ENCODE assay signal across 8 cellular contexts in genomic region chr1:48203287-48203900, GRCh38. TPM values are rescaled to one million over a fixed set of nuclear protein-coding genes. Genes with fewer than 3 reads are reported as not detected.
DNase-seq lines count a peak whose midpoint lies in the region; ATAC-seq, FAIRE-seq and TF ChIP-seq lines count a peak whose summit lies in the region.

No MANE protein-coding gene starts in this region.

- peak; percentile 42 for TF ChIP-seq CTCF in astrocyte (IDR thresholded peaks at IDR 0.05; ENCODE audit: insufficient read depth, low read depth, low read length)
- peak; percentile 66 for TF ChIP-seq CTCF in HepG2 (CRISPR knock-in tag; IDR thresholded peaks at IDR 0.05)
- TF ChIP-seq CTCF in ovary (IDR thresholded peaks at IDR 0.05): no peak

- H3K4me3 ChIP-seq in astrocyte (ENCODE audit: insufficient read depth, low read depth, low read length) (no peak overlapping the region), HepG2 (replicated peaks in 1 of 3; ENCODE audit: insufficient read depth in 1 of 3, low read depth in 2 of 3, low read length in 3 of 3) (no peak overlapping the region), ovary (no peak overlapping the region), MG63 (no peak overlapping the region)

- DNase-seq in CD1c-positive myeloid dendritic cell (ENCODE audit: extremely low spot score) (peak; percentile 31), LoVo (ENCODE audit: low spot score) (peak; percentile 41), astrocyte (ENCODE audit: low read depth) (no peak), HepG2 (ENCODE audit: low spot score) (peak; percentile 33), ovary (no peak), MG63 (no peak)
- no peak for DNase-seq in activated CD4-positive, CD25-positive, alpha-beta regulatory T cell (lab: John Stamatoyannopoulos, UW)

- H3K4me1 Mint-ChIP-seq in astrocyte (ENCODE audit: low read depth, unreplicated experiment): peaks cover 29% of the 10 kb centered on the region

- BruUV-seq in HepG2 (replicated peaks; lab: Mats Ljungman, UMichigan): no TSS peak

- H3K79me2 ChIP-seq in astrocyte (ENCODE audit: insufficient read depth, low read length): no peaks in the 10 kb centered on the region
- no peaks in the 10 kb centered on the region for H3K79me2 ChIP-seq in HepG2 (ENCODE audit: insufficient read depth, low read length)

- CTCF ChIA-PET in HepG2 (lab: Yijun Ruan, JAX; ENCODE audit: low intra/inter-chr PET ratio, low total read pairs): interaction anchor here (1.4 to 5.2 kb wide), 4 partner anchors 33 to 109 kb away, joined by 4 to 138 read pairs (median 16); no protein-coding TSS in a partner anchor

- FAIRE-seq in astrocyte (lab: Jason Lieb, UNC): no peak
- peak; percentile 83 for FAIRE-seq in HepG2 (lab: Jason Lieb, UNC)

- in situ Hi-C loops in HepG2 (cut with HindIII; ENCODE audit: extremely low pct_ligation_motif_present, low pct_unique_long_range_greater_than_20kb): loop anchor here (5.0 kb wide), 1 partner anchor 96 kb away; no protein-coding TSS in a partner anchor

- no peaks in the 10 kb centered on the region for H3K36me3 ChIP-seq in astrocyte (ENCODE audit: insufficient read depth, low read length)
- H3K36me3 ChIP-seq in HepG2 (replicated peaks in 1 of 2; ENCODE audit: control insufficient read depth in 1 of 2, insufficient read depth in 2 of 2, low read length in 2 of 2): no peaks in the 10 kb centered on the region
- H3K36me3 ChIP-seq in ovary: no peaks in the 10 kb centered on the region
- no peaks in the 10 kb centered on the region for H3K36me3 ChIP-seq in MG63

- peaks cover 7% of the 10 kb centered on the region for H3K4me1 ChIP-seq in astrocyte (ENCODE audit: insufficient read depth, low read length)
- H3K4me1 ChIP-seq in HepG2 (ENCODE audit: insufficient read depth, low read length): no peaks in the 10 kb centered on the region
- no peaks in the 10 kb centered on the region for H3K4me1 ChIP-seq in ovary (ENCODE audit: insufficient read depth)

- no peak overlapping the region for H3K27ac ChIP-seq in astrocyte (ENCODE audit: low read depth, low read length)
- H3K27ac ChIP-seq in HepG2 (ENCODE audit: extremely low read length, insufficient read depth, low read length): no peak overlapping the region
- H3K27ac ChIP-seq in ovary: no peak overlapping the region

- POLR2A ChIA-PET in HepG2 (lab: Yijun Ruan, JAX): no interaction called here

- no peaks in the 10 kb centered on the region for H3K9me3 Mint-ChIP-seq in astrocyte (ENCODE audit: unreplicated experiment)

- H3K27ac Mint-ChIP-seq in astrocyte (ENCODE audit: unreplicated experiment): no peak overlapping the region

- no peak for TF ChIP-seq POLR2A in HepG2 (IDR thresholded peaks at IDR 0.05; ENCODE audit: insufficient read depth in 1 of 2, low read depth in 2 of 2, low read length in 2 of 2)
- TF ChIP-seq POLR2A in ovary (IDR thresholded peaks at IDR 0.05): no peak

- 61% methylated on average over 3 of the region's 3 CpGs for WGBS in HepG2 (ENCODE audit: low lambda C conversion rate)
- 54 to 63% (median 57%) methylated on average over 3 of the region's 3 CpGs for WGBS in ovary, 3 donors

- no peaks in the 10 kb centered on the region for H3K9me3 ChIP-seq in astrocyte (ENCODE audit: insufficient read depth, low read depth, low read length)
- H3K9me3 ChIP-seq in HepG2 (ENCODE audit: low read length): no peaks in the 10 kb centered on the region
- no peaks in the 10 kb centered on the region for H3K9me3 ChIP-seq in ovary
- H3K9me3 ChIP-seq in MG63: no peaks in the 10 kb centered on the region

- intact Hi-C loops in HepG2 (cut with micrococcal nuclease; ENCODE audit: unreplicated experiment) (loop anchor here (1.0 kb wide), 2 partner anchors 33 to 110 kb away; no protein-coding TSS in a partner anchor), ovary (cut with DNase I) (no loop called here)

- TF ChIP-seq EP300 in HepG2 (IDR thresholded peaks at IDR 0.05; ENCODE audit: low read depth in 2 of 2, low read length in 2 of 2): no peak
- TF ChIP-seq EP300 in HepG2 (CRISPR knock-in tag; IDR thresholded peaks at IDR 0.05; ENCODE audit: borderline replicate concordance): no peak
- TF ChIP-seq EP300 in ovary (IDR thresholded peaks at IDR 0.05): no peak

- H3K9ac ChIP-seq in astrocyte (ENCODE audit: low read length): no peak overlapping the region
- H3K9ac ChIP-seq in HepG2 (ENCODE audit: insufficient read depth, low read depth, low read length): no peak overlapping the region

- H3K36me3 Mint-ChIP-seq in astrocyte (ENCODE audit: low read depth, unreplicated experiment): no peaks in the 10 kb centered on the region

- H3K27me3 ChIP-seq in astrocyte (ENCODE audit: insufficient read depth, low read length): peaks cover 10% of the 10 kb centered on the region
- peaks cover 0 to 5% of the 10 kb centered on the region in 2 experiments; a peak in 1 of 5 replicates for H3K27me3 ChIP-seq in HepG2 (ENCODE audit: control insufficient read depth in 1 of 2, insufficient read depth in 2 of 2, low read length in 2 of 2)
- H3K27me3 ChIP-seq in ovary: no peaks in the 10 kb centered on the region
- no peaks in the 10 kb centered on the region; the same call in 1 of the 2 replicates for H3K27me3 ChIP-seq in MG63

- H2AFZ ChIP-seq in astrocyte (ENCODE audit: low read depth, low read length) (no peak overlapping the region), HepG2 (ENCODE audit: low read length) (no peak overlapping the region)

- H3K4me2 ChIP-seq in astrocyte (ENCODE audit: low read length): no peak overlapping the region
- H3K4me2 ChIP-seq in HepG2 (ENCODE audit: low read depth, low read length): no peak overlapping the region

- H4K20me1 ChIP-seq in astrocyte (ENCODE audit: insufficient read depth, low read length): no peaks in the 10 kb centered on the region
- H4K20me1 ChIP-seq in HepG2 (ENCODE audit: insufficient read depth, low read length): no peaks in the 10 kb centered on the region

- H3K4me3 Mint-ChIP-seq in astrocyte (ENCODE audit: unreplicated experiment): no peak overlapping the region

- peak; percentile 64 for ATAC-seq in GM19035 (IDR thresholded peaks at IDR 0.05; ENCODE audit: unreplicated experiment)
- peak; percentile 66 for ATAC-seq in HepG2

- TF ChIP-seq RAD21 in HepG2 (CRISPR knock-in tag; IDR thresholded peaks at IDR 0.05): 0 out of 2 replicates have a peak, but pooled peaks have one; percentile 27

- peaks cover 14% of the 10 kb centered on the region for H3K27me3 Mint-ChIP-seq in astrocyte (ENCODE audit: low read depth, unreplicated experiment)

TF ChIP-seq in HepG2, 621 proteins besides CTCF, POLR2A, EP300 and RAD21:
- peak; percentile 69 for TF ChIP-seq SMC3 (IDR thresholded peaks at IDR 0.05; ENCODE audit: low read length)
- peak; percentile 46 for TF ChIP-seq STAG1 (CRISPR knock-in tag; IDR thresholded peaks at IDR 0.05)
- no peak for TF ChIP-seq ZBTB4 (CRISPR knock-in tag; IDR thresholded peaks at IDR 0.05; ENCODE audit: borderline replicate concordance)

RNA-seq across cellular contexts. Expression of gene SLC5A9, which starts 19.1 kb away (rescaled TPM):
- total RNA-seq in astrocyte (not detected in 2 replicates), HepG2 (2016; rRNA removed; fragmentation: Illumina TruSeq; extraction: Trizol) (12.5 and 42.0 TPM in 2 replicates), ovary (1 to 10 TPM in 1 of 7 donors, under 1 TPM in 3, not detected in 3; 0.36 to 1.4 (median 0.72) TPM)
- total RNA-seq in HepG2 (2016; cell fraction: cytosol; rRNA removed; fragmentation: Illumina TruSeq; extraction: Trizol; ENCODE audit: low read depth): 5.6 and 7.3 TPM in 2 replicates
- total RNA-seq in HepG2 (2016; cell fraction: insoluble cytoplasmic fraction; rRNA removed; fragmentation: Illumina TruSeq; extraction: Trizol): 12.1 and 46.2 TPM in 2 replicates
- total RNA-seq in HepG2 (2016; cell fraction: membrane; rRNA removed; fragmentation: Illumina TruSeq; extraction: Trizol): 10.8 and 12.4 TPM in 2 replicates
- total RNA-seq in HepG2 (2016; cell fraction: nucleus; rRNA removed; fragmentation: Illumina TruSeq; extraction: Trizol): 48.7 and 58.9 TPM in 2 replicates
- polyA plus RNA-seq in HepG2 (2011; rRNA removed) (65.0 and 66.4 TPM in 2 replicates), ovary (under 1 TPM in 1 of 2 donors, not detected in 1; 0.01 TPM)
- polyA plus RNA-seq in HepG2 (2011; cell fraction: cytosol; rRNA removed): 31.0 and 34.1 TPM in 2 replicates
- 293 and 346 TPM in 2 replicates for polyA plus RNA-seq in HepG2 (2011; cell fraction: nucleus; rRNA removed)
- polyA plus RNA-seq in HepG2 (2012): 27.5 and 39.2 TPM in 2 replicates
- polyA plus RNA-seq in HepG2 (2016; cell fraction: cytosol; fragmentation: Illumina TruSeq; extraction: Trizol; ENCODE audit: low read depth): 4.2 and 4.7 TPM in 2 replicates
- polyA plus RNA-seq in HepG2 (2016; cell fraction: insoluble cytoplasmic fraction; fragmentation: Illumina TruSeq; extraction: Trizol; ENCODE audit: low read depth): 12.4 and 12.6 TPM in 2 replicates
- 6.8 and 9.0 TPM in 2 replicates for polyA plus RNA-seq in HepG2 (2016; cell fraction: membrane; fragmentation: Illumina TruSeq; extraction: Trizol; ENCODE audit: low read depth)
- polyA plus RNA-seq in HepG2 (2016; cell fraction: nucleus; fragmentation: Illumina TruSeq; extraction: Trizol; ENCODE audit: insufficient read depth, low read depth): 122 TPM in 2 replicates
- polyA minus RNA-seq in HepG2 (2011; rRNA and poly(A)+ RNA removed; ENCODE audit: low replicate concordance): 0.07 and 112 TPM in 2 replicates
- polyA minus RNA-seq in HepG2 (2011; cell fraction: cytosol; rRNA and poly(A)+ RNA removed): 12.0 and 15.6 TPM in 2 replicates
- 54.7 and 62.5 TPM in 2 replicates for polyA minus RNA-seq in HepG2 (2011; cell fraction: nucleus; rRNA and poly(A)+ RNA removed)
- total RNA-seq in MG63 (2014; rRNA removed; shearing (Covaris generic); ENCODE audit: low replicate concordance): not detected in 2 replicates

Comparison
In these comparisons a context has a peak if more than half of its experiments do, and no peak if none do; other contexts are left out.
1. DNase-seq: peak in CD1c-positive myeloid dendritic cell (single experiment), LoVo (single experiment) and HepG2 (single experiment); none in astrocyte (single experiment), ovary (0 of 5), MG63 (single experiment) and activated CD4-positive, CD25-positive, alpha-beta regulatory T cell (0 of 4).
2. CTCF ChIP-seq: peak in astrocyte (single experiment) and HepG2 (single experiment); none in ovary (0 of 3).